ENCODE assay signal across 8 cellular contexts in the genomic region with DNA sequence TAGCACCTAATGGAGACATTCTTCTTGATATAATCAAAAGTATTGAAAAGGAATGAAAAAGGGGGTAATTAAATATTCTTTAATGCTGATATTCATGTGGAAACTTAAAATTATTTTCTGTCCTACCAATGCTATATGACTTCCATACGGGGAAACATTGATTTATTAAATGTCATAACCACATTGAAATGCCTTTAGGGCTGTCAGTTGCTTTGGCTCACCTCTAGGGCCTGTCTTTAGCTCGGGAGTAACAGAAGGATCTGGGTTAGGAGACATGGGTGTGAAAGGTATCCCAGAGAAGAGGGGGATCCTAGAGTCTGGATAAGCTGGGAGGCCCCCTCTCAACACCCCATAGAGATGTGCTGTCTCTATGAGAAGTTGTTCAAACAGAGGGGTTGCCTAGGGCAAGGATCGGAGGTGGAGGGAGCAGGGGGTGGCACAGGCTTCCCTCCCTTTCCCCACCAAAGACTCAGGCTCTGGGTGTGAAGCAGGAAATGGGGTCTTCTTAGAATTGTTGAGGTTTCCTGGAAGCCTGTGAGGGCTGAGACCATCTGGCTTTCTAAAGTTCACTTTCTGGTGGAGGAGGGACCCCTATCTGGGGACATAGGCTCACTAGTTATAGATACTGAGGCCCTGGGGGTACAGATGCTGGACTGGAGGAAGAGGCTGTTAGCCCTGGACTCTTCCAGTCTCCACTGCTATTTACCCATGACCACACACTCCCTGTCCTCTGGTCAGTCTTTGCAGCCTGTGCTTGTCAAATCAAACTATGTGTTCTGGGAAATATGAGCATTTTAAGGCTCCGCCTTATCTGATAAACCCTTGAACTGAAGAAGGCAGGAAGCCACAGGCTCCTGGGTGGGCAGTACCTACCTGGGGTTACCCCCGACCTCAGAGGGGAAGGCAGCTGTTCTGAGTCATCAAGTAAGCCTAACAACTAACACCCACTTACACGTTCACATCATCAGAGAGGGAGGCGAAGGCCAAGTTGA. TPM values are rescaled to one million over a fixed set of nuclear protein-coding genes. Genes with fewer than 3 reads are reported as not detected.
DNase-seq lines count a peak whose midpoint lies in the region; ATAC-seq and TF ChIP-seq lines count a peak whose summit lies in the region.

No MANE protein-coding gene starts in this region.

- H3K27ac Mint-ChIP-seq in activated CD8-positive, alpha-beta T cell treated with anti-CD3 and anti-CD28 coated beads for 36 hours: peak overlapping the region; percentile 98
- H3K27ac Mint-ChIP-seq in immature natural killer cell (peak overlapping the region; percentile 83 to 93 (median 88)), nephron progenitor cell (no peak overlapping the region)
- peak overlapping the region; percentile 97 for H3K27ac Mint-ChIP-seq in stimulated activated naive CD8-positive, alpha-beta T cell treated with anti-CD3 and anti-CD28 coated beads, Interleukin-15, Interleukin-2, amounts not matched to agents 100 ng/mL and 50 ng/mL, for 24 hours

- no peaks in the 10 kb centered on the region for H3K9me3 Mint-ChIP-seq in activated CD8-positive, alpha-beta T cell treated with anti-CD3 and anti-CD28 coated beads for 36 hours
- H3K9me3 Mint-ChIP-seq in immature natural killer cell (no peaks in the 10 kb centered on the region), nephron progenitor cell (no peaks in the 10 kb centered on the region)
- H3K9me3 Mint-ChIP-seq in stimulated activated naive CD8-positive, alpha-beta T cell treated with anti-CD3 and anti-CD28 coated beads, Interleukin-15, Interleukin-2, amounts not matched to agents 100 ng/mL and 50 ng/mL, for 24 hours: no peaks in the 10 kb centered on the region

- POLR2A ChIA-PET in activated CD8-positive, alpha-beta T cell treated with anti-CD3 and anti-CD28 coated beads for 36 hours (lab: Charles Lee): interaction anchor here (1.0 kb wide), 1 partner anchor 43 kb away, joined by 3 read pairs; no protein-coding TSS in a partner anchor

- H3K4me1 Mint-ChIP-seq in activated CD8-positive, alpha-beta T cell treated with anti-CD3 and anti-CD28 coated beads for 36 hours (ENCODE audit: low read depth): peaks cover 72% of the 10 kb centered on the region
- peaks cover 45 to 82% of the 10 kb centered on the region in 2 donors for H3K4me1 Mint-ChIP-seq in immature natural killer cell
- H3K4me1 Mint-ChIP-seq in stimulated activated naive CD8-positive, alpha-beta T cell treated with anti-CD3 and anti-CD28 coated beads, Interleukin-15, Interleukin-2, amounts not matched to agents 100 ng/mL and 50 ng/mL, for 24 hours (ENCODE audit: low read depth): peaks cover 67% of the 10 kb centered on the region
- H3K4me1 Mint-ChIP-seq in nephron progenitor cell: peaks cover 11% of the 10 kb centered on the region

- TF ChIP-seq CTCF in activated CD8-positive, alpha-beta T cell treated with anti-CD3 and anti-CD28 coated beads for 36 hours (IDR thresholded peaks at IDR 0.05): peak; percentile 45
- TF ChIP-seq CTCF in nephron progenitor cell (IDR thresholded peaks at IDR 0.05): no peak

- H3K4me3 Mint-ChIP-seq in activated CD8-positive, alpha-beta T cell treated with anti-CD3 and anti-CD28 coated beads for 36 hours: peak overlapping the region; percentile 55
- H3K4me3 Mint-ChIP-seq in immature natural killer cell: peak overlapping the region; percentile 68 to 86 (median 71)
- H3K4me3 Mint-ChIP-seq in stimulated activated naive CD8-positive, alpha-beta T cell treated with anti-CD3 and anti-CD28 coated beads, Interleukin-15, Interleukin-2, amounts not matched to agents 100 ng/mL and 50 ng/mL, for 24 hours: peak overlapping the region; percentile 73
- no peak overlapping the region for H3K4me3 Mint-ChIP-seq in nephron progenitor cell

- intact Hi-C loops in activated CD8-positive, alpha-beta T cell treated with anti-CD3 and anti-CD28 coated beads for 36 hours (cut with micrococcal nuclease): loop anchor here (5.0 kb wide), 1 partner anchor 112 kb away; no protein-coding TSS in a partner anchor

- DNase-seq in activated CD8-positive, alpha-beta T cell treated with anti-CD3 and anti-CD28 coated beads for 36 hours: peak; percentile 96
- DNase-seq in immature natural killer cell (peak; percentile 66 to 75 (median 69)), nephron progenitor cell (no peak), SHP77 treated with DMSO at 0.1 percent for 48 hours (lab: John Stamatoyannopoulos, UW) (no peak)

- H3K27me3 Mint-ChIP-seq in activated CD8-positive, alpha-beta T cell treated with anti-CD3 and anti-CD28 coated beads for 36 hours: no peaks in the 10 kb centered on the region
- H3K27me3 Mint-ChIP-seq in immature natural killer cell (ENCODE audit: low read depth in 3 of 3) (peaks cover 0 to 2% (median 0%) of the 10 kb centered on the region in 3 donors), nephron progenitor cell (ENCODE audit: low read depth, poor library complexity) (peaks cover 11% of the 10 kb centered on the region)
- H3K27me3 Mint-ChIP-seq in stimulated activated naive CD8-positive, alpha-beta T cell treated with anti-CD3 and anti-CD28 coated beads, Interleukin-15, Interleukin-2, amounts not matched to agents 100 ng/mL and 50 ng/mL, for 24 hours: no peaks in the 10 kb centered on the region

- ATAC-seq in GM18870 (IDR thresholded peaks at IDR 0.05; ENCODE audit: unreplicated experiment) (peak; percentile 87), HG03378 (IDR thresholded peaks at IDR 0.05; ENCODE audit: unreplicated experiment) (peak; percentile 93), HG03280 (IDR thresholded peaks at IDR 0.05; ENCODE audit: unreplicated experiment) (no peak)
- peak; percentile 91 for ATAC-seq in activated CD8-positive, alpha-beta T cell treated with anti-CD3 and anti-CD28 coated beads for 36 hours

- CTCF ChIA-PET in activated CD8-positive, alpha-beta T cell treated with anti-CD3 and anti-CD28 coated beads for 36 hours (lab: Charles Lee): interaction anchor here (0.9 to 8.9 kb wide), 8 partner anchors 31 to 112 kb away, joined by 3 to 90 read pairs (median 8); no protein-coding TSS in a partner anchor

- no peaks in the 10 kb centered on the region for H3K36me3 Mint-ChIP-seq in activated CD8-positive, alpha-beta T cell treated with anti-CD3 and anti-CD28 coated beads for 36 hours (ENCODE audit: low read depth)
- H3K36me3 Mint-ChIP-seq in immature natural killer cell (no peaks in the 10 kb centered on the region), nephron progenitor cell (ENCODE audit: low read depth) (no peaks in the 10 kb centered on the region)
- H3K36me3 Mint-ChIP-seq in stimulated activated naive CD8-positive, alpha-beta T cell treated with anti-CD3 and anti-CD28 coated beads, Interleukin-15, Interleukin-2, amounts not matched to agents 100 ng/mL and 50 ng/mL, for 24 hours (ENCODE audit: low read depth): no peaks in the 10 kb centered on the region

RNA-seq across cellular contexts. Expression of gene RRAS2, which starts 55.8 kb away (rescaled TPM):
- total RNA-seq in activated CD8-positive, alpha-beta T cell treated with anti-CD3 and anti-CD28 coated beads for 36 hours: 10 to 100 TPM; 87.9 to 92.0 TPM
- polyA plus RNA-seq in immature natural killer cell: 10 to 100 TPM; 66.4 to 96.4 (median 85.9) TPM

Comparison
In these comparisons a context has a peak if more than half of its experiments do, and no peak if none do; other contexts are left out.
1. DNase-seq: peak in activated CD8-positive, alpha-beta T cell treated with anti-CD3 and anti-CD28 coated beads for 36 hours (single experiment) and immature natural killer cell (3 of 3); none in nephron progenitor cell (single experiment) and SHP77 treated with DMSO at 0.1 percent for 48 hours (single experiment).